10 cellular contexts compared by ENCODE assay signal in genomic region chr14:68140111-68140741, GRCh38.
DNase-seq lines count a peak whose midpoint lies in the region; ATAC-seq and TF ChIP-seq lines count a peak whose summit lies in the region.
"Had no signal": no experiment of that assay in that cellular context is flagged by ENCODE, and none has a peak within 500 bp of the region (broad histone marks: within the 10 kb centered on the region; RNA-seq: fewer than 3 reads in every experiment).

No MANE protein-coding gene starts in this region.

- H3K36me3 ChIP-seq in lower lobe of right lung = no peaks in the 10 kb centered on the region

- ATAC-seq in lower lobe of right lung (peak; percentile 70 to 75), GM18505 (IDR thresholded peaks at IDR 0.05; ENCODE audit: unreplicated experiment) (no peak), HG02884 (IDR thresholded peaks at IDR 0.05; ENCODE audit: unreplicated experiment) (no peak)
- ATAC-seq in activated naive CD8-positive, alpha-beta T cell treated with anti-CD3 and anti-CD28 coated beads, Interleukin-2, amount 50 U/mL, for 24 hours = no peak
- ATAC-seq: GM12878 had no signal

- TF ChIP-seq POLR2A in GM18505 (IDR thresholded peaks at IDR 0.05; ENCODE audit: borderline replicate concordance, extremely low read depth, insufficient read depth, insufficient read length) = no peak

- peak; percentile 98 for DNase-seq in AG09309 (ENCODE audit: low read depth)
- peak; percentile 75 for DNase-seq in NCI-H1105 (lab: John Stamatoyannopoulos, UW)
- DNase-seq in chondrocyte (ENCODE audit: low spot score) = no peak
- no peak for DNase-seq in lower lobe of right lung
- no peak for DNase-seq in activated naive CD8-positive, alpha-beta T cell treated with anti-CD3 and anti-CD28 coated beads, Interleukin-2, amount 50 U/mL, for 24 hours
- DNase-seq in GM13977 (ENCODE audit: low spot score) = no peak

- peak overlapping the region; percentile 50 for H3K27ac ChIP-seq in lower lobe of right lung

- peaks cover 92% of the 10 kb centered on the region for H3K4me1 Mint-ChIP-seq in chondrocyte (ENCODE audit: low read depth)
- H3K4me1 Mint-ChIP-seq in activated naive CD8-positive, alpha-beta T cell treated with anti-CD3 and anti-CD28 coated beads, Interleukin-2, amount 50 U/mL, for 24 hours = peaks cover 31% of the 10 kb centered on the region

- H3K9me3 ChIP-seq in lower lobe of right lung = no peaks in the 10 kb centered on the region

- peaks cover 2% of the 10 kb centered on the region for H3K9me3 Mint-ChIP-seq in chondrocyte (ENCODE audit: low read depth)
- no peaks in the 10 kb centered on the region for H3K9me3 Mint-ChIP-seq in activated naive CD8-positive, alpha-beta T cell treated with anti-CD3 and anti-CD28 coated beads, Interleukin-2, amount 50 U/mL, for 24 hours
- H3K9me3 Mint-ChIP-seq: central memory CD8-positive, alpha-beta T cell had no signal

- TF ChIP-seq CTCF in AG09309 (IDR thresholded peaks at IDR 0.05; ENCODE audit: control insufficient read depth, insufficient read depth, low read depth, low read length, missing control alignments) = no peak
- TF ChIP-seq CTCF in chondrocyte (IDR thresholded peaks at IDR 0.05) = no peak
- TF ChIP-seq CTCF in lower lobe of right lung (IDR thresholded peaks at IDR 0.05) = no peak
- no peak for TF ChIP-seq CTCF in GM13977 (IDR thresholded peaks at IDR 0.05; ENCODE audit: extremely low read depth, insufficient read depth, missing control alignments)

- peak overlapping the region; percentile 97 for H3K27ac Mint-ChIP-seq in chondrocyte (ENCODE audit: unreplicated experiment)
- H3K27ac Mint-ChIP-seq in activated naive CD8-positive, alpha-beta T cell treated with anti-CD3 and anti-CD28 coated beads, Interleukin-2, amount 50 U/mL, for 24 hours = no peak overlapping the region

- H3K36me3 Mint-ChIP-seq in chondrocyte (ENCODE audit: low read depth) = no peaks in the 10 kb centered on the region
- H3K36me3 Mint-ChIP-seq in activated naive CD8-positive, alpha-beta T cell treated with anti-CD3 and anti-CD28 coated beads, Interleukin-2, amount 50 U/mL, for 24 hours (ENCODE audit: low read depth) = no peaks in the 10 kb centered on the region

- no peaks in the 10 kb centered on the region for H3K27me3 ChIP-seq in lower lobe of right lung (ENCODE audit: low read depth)

- H3K4me3 ChIP-seq in AG09309 (ENCODE audit: control insufficient read depth, low read depth, low read length) (no peak overlapping the region), lower lobe of right lung (no peak overlapping the region)
- H3K4me3 ChIP-seq: GM12878 had no signal

- no peak overlapping the region for H3K4me3 Mint-ChIP-seq in chondrocyte (ENCODE audit: unreplicated experiment)
- H3K4me3 Mint-ChIP-seq in activated naive CD8-positive, alpha-beta T cell treated with anti-CD3 and anti-CD28 coated beads, Interleukin-2, amount 50 U/mL, for 24 hours = no peak overlapping the region
- H3K4me3 Mint-ChIP-seq: central memory CD8-positive, alpha-beta T cell had no signal

- no peaks in the 10 kb centered on the region for H3K27me3 Mint-ChIP-seq in chondrocyte (ENCODE audit: low read depth)
- H3K27me3 Mint-ChIP-seq in activated naive CD8-positive, alpha-beta T cell treated with anti-CD3 and anti-CD28 coated beads, Interleukin-2, amount 50 U/mL, for 24 hours = no peaks in the 10 kb centered on the region
- H3K27me3 Mint-ChIP-seq: central memory CD8-positive, alpha-beta T cell had no signal

- in situ Hi-C loops in GM13977 (cut with MboI; ENCODE audit: low pct_unique_long_range_greater_than_20kb, low sequenced_read_pairs, unreplicated experiment) = no loop called here

- H3K4me1 ChIP-seq in lower lobe of right lung = peaks cover 48% of the 10 kb centered on the region

- intact Hi-C loops in lower lobe of right lung (cut with DNase I) = no loop called here

Comparison
In these comparisons a context has a peak if more than half of its experiments do, and no peak if none do; other contexts are left out.
1. DNase-seq: peak in AG09309 (single experiment) and NCI-H1105 (single experiment); none in chondrocyte (single experiment), lower lobe of right lung (single experiment), activated naive CD8-positive, alpha-beta T cell treated with anti-CD3 and anti-CD28 coated beads, Interleukin-2, amount 50 U/mL, for 24 hours (single experiment) and GM13977 (single experiment).
2. ATAC-seq: peak in lower lobe of right lung (2 of 2); none in GM18505 (single experiment), activated naive CD8-positive, alpha-beta T cell treated with anti-CD3 and anti-CD28 coated beads, Interleukin-2, amount 50 U/mL, for 24 hours (single experiment) and HG02884 (single experiment).